ENCODE assay signal across 9 cellular contexts in the genomic region with DNA sequence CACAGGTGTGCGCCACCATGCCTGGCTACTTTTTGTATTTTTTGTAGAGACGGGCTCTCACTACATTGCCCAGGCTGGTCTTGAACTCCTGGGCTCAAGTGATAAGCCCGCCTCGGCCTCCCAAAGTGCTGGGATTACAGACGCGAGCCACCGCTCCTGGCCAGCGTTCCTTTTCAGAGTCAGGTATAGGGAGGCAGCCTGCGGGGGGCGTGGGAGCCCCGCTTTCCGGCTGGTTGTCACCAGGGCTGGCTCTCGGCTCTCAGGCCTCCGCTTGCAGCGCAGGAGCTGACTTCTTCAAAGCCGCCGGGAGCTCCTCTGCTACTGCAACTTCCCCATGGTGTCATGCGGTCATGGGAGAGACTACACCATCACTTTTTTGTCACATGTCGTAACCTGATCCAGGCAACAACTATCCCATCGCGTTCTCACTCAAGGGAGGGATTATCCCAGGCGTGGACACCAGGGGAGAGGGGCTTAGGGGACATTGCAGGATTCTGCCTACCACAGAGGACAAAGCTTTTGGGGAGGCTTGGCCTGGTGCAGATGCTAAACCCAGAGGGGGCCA.
A peak's percentile ranks its signal among the peaks of the same experiment; 100 is the strongest.
DNase-seq lines count a peak whose midpoint lies in the region; ATAC-seq and TF ChIP-seq lines count a peak whose summit lies in the region.
"Had no signal": no experiment of that assay in that cellular context is flagged by ENCODE, and none has a peak within 500 bp of the region (broad histone marks: within the 10 kb centered on the region; RNA-seq: fewer than 3 reads in every experiment).

No MANE protein-coding gene starts in this region.

- ATAC-seq in Right ventricle myocardium inferior = peak; percentile 39
- peak; percentile 79 for ATAC-seq in upper lobe of right lung
- no peak for ATAC-seq in HG03159 (IDR thresholded peaks at IDR 0.05; ENCODE audit: unreplicated experiment)
- ATAC-seq in GM21360 (IDR thresholded peaks at IDR 0.05; ENCODE audit: unreplicated experiment) = no peak
- ATAC-seq in GM19397 (IDR thresholded peaks at IDR 0.05; ENCODE audit: unreplicated experiment) = no peak

- H3K9me3 ChIP-seq in upper lobe of right lung = no peaks in the 10 kb centered on the region

- peaks cover 26% of the 10 kb centered on the region for H3K4me1 ChIP-seq in upper lobe of right lung

- H3K27ac ChIP-seq in upper lobe of right lung = peak overlapping the region; percentile 55
- H3K27ac ChIP-seq: C4-2B had no signal

- peak; percentile 77 for DNase-seq in Right ventricle myocardium inferior (ENCODE audit: missing footprints)
- DNase-seq in cardiac septum (ENCODE audit: low spot score) = no peak
- peak; percentile 73 for DNase-seq in UCSD-AML1 (lab: John Stamatoyannopoulos, UW; ENCODE audit: unreplicated experiment)
- DNase-seq in iris pigment epithelial cell (ENCODE audit: low read depth) = peak; percentile 54
- DNase-seq in upper lobe of right lung = peak; percentile 80

- no peaks in the 10 kb centered on the region for H3K36me3 ChIP-seq in upper lobe of right lung

- intact Hi-C loops in Right ventricle myocardium inferior (cut with DNase I) (no loop called here), cardiac septum (cut with DNase I) (no loop called here), upper lobe of right lung (cut with DNase I) (no loop called here)

- H3K4me3 ChIP-seq in upper lobe of right lung = no peak overlapping the region

- no peaks in the 10 kb centered on the region for H3K27me3 ChIP-seq in upper lobe of right lung

- TF ChIP-seq CTCF in upper lobe of right lung (IDR thresholded peaks at IDR 0.05) = no peak

Comparison
In these comparisons a context has a peak if more than half of its experiments do, and no peak if none do; other contexts are left out.
1. ATAC-seq: peak in Right ventricle myocardium inferior (single experiment) and upper lobe of right lung (single experiment); none in HG03159 (single experiment), GM21360 (single experiment) and GM19397 (single experiment).